Comparison of ENCODE assay signal across 12 cellular contexts in the genomic region with DNA sequence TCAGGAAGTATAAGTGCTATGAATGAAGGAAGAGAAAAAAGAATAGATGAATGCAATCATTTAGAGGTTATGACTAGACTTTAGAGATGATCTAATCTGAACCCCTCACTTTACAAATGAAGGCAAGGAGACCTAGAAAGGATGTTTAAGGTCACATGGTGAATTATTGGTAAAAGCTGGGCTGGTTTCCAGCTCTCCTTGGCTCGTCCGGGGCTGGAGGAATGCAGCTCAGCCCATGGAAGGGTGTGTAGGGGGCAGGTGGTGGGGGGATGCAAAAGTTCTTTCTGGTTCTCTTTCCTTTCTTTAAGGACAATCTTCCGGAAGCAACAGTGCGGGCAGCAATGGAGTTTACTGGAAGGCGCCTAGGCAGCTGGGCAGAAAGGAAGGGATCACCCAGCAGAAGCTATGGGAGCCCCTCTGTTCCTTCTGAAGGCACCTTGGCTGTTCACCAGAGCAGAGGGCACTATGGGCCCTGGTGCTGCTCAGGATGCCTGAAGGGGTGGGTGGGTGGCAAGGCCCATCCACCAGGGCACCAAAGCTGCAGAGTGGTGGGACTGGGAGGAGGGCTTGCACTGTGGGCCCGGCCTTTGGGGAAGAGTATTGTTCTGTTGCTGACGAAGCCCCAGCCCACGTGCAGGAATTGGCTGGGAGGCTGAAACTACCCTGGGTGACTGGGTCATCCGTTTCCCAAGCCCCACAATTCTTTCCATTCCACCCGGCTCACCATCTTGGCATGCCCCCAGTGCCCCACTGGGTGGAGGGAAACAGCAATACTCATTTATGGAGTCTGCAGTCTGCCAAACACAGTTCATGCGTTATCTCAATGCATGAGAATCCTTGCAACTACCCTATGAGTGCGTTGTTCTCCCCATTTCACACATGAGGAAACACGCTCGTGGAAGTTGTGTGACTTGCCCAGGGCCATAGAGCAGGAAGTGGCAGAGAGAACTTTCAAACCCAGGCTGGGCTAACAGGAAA.
DNase-seq lines count a peak whose midpoint lies in the region; ATAC-seq and FAIRE-seq lines count a peak whose summit lies in the region.
"Had no signal": no experiment of that assay in that cellular context is flagged by ENCODE, and none has a peak within 500 bp of the region (broad histone marks: within the 10 kb centered on the region; RNA-seq: fewer than 3 reads in every experiment).

No MANE protein-coding gene starts in this region.

- FAIRE-seq in RCC 7860 (lab: Jason Lieb, UNC) = peak; percentile 75

- ATAC-seq in sciatic nerve (peak; percentile 4), GM18867 (IDR thresholded peaks at IDR 0.05; ENCODE audit: unreplicated experiment) (no peak), GM19023 (IDR thresholded peaks at IDR 0.05; ENCODE audit: unreplicated experiment) (no peak), GM19035 (IDR thresholded peaks at IDR 0.05; ENCODE audit: unreplicated experiment) (no peak)
- ATAC-seq: gastrocnemius medialis, T-cell had no signal

- DNase-seq in EL (peak; percentile 67), RCC 7860 (ENCODE audit: low spot score) (no peak), fibroblast of gingiva (ENCODE audit: low read depth) (peak; percentile 42), sciatic nerve (ENCODE audit: low spot score) (peak; percentile 66), HPDE6-E6E7 (ENCODE audit: extremely low spot score) (no peak)
- DNase-seq: activated effector memory CD4-positive, alpha-beta T cell treated with anti-CD3 and anti-CD28 coated beads, Interleukin-2, amount 50 U/mL, for 16 hours; gastrocnemius medialis; NCI-H2029 treated with DMSO at 0.1 percent for 48 hours; T-cell had no signal

- intact Hi-C loops in sciatic nerve (cut with DNase I) = loop anchor here (1.0 to 5.0 kb wide), 2 partner anchors 77 to 94 kb away; a partner anchor contains a TSS

Comparison
In these comparisons a context has a peak if more than half of its experiments do, and no peak if none do; other contexts are left out.
1. DNase-seq: peak in EL (single experiment), fibroblast of gingiva (single experiment) and sciatic nerve (single experiment); none in RCC 7860 (single experiment) and HPDE6-E6E7 (single experiment).